24 cellular contexts compared by ENCODE assay signal in the genomic region with DNA sequence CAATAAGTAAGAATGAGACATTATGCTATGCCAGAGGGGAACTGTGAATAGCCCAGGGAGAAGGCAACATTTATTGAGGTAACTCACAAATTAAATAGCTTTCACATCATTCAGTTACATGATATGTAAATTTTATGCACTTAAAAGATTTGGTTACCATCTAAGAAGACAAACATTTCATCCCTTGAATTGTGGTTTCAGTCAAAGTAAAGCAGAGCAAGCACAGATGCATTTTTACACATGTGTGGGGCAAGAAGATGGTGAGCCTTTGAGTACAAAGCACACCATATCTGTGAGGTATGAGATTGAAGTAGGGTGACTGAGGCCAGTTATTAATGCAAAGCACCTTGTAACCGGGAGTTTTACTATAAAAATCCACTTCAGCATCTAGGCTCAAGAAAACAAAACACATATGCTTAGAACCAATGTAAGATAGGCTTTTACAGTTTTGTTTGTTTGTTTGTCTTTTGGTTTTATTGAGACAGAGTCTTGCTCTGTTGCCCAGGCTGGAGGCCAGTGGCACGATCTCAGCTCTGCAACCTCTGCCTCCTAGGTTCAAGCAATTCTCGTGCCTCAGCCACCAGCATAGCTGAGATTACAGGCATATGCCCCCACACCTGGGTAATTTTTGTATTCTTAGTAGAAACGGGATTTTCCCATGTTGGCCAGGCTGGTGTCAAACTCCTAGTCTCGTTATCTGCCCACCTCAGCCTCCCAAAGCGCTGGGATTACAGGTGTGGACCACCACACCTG. TPM values are rescaled to one million over a fixed set of nuclear protein-coding genes. Genes with fewer than 3 reads are reported as not detected.
"Had no signal": no experiment of that assay in that cellular context is flagged by ENCODE, and none has a peak within 500 bp of the region (broad histone marks: within the 10 kb centered on the region; RNA-seq: fewer than 3 reads in every experiment).

No MANE protein-coding gene starts in this region.

- H3K4me3 ChIP-seq: breast epithelium, gastroesophageal sphincter, heart right ventricle, lung, mucosa of descending colon, pancreas, sigmoid colon, stomach, thoracic aorta had no signal

- H3K9me3 ChIP-seq: breast epithelium, gastroesophageal sphincter, heart right ventricle, mucosa of descending colon, pancreas, sigmoid colon, stomach, thoracic aorta had no signal

- ATAC-seq: activated CD4-positive, alpha-beta T cell treated with anti-CD3 and anti-CD28 coated beads for 36 hours; activated CD8-positive, alpha-beta T cell treated with anti-CD3 and anti-CD28 coated beads, Interleukin-2, amount 10 ng/mL, durations not matched to agents 7 days and 5 days; activated naive CD4-positive, alpha-beta T cell treated with anti-CD3 and anti-CD28 coated beads, Interleukin-2, amount 50 U/mL, for 72 hours; gastroesophageal sphincter; heart right ventricle; mucosa of descending colon; naive thymus-derived CD4-positive, alpha-beta T cell; pancreas; T-helper 17 cell had no signal

- FAIRE-seq: pancreas had no signal

- H3K36me3 ChIP-seq: breast epithelium, gastroesophageal sphincter, heart right ventricle, pancreas, sigmoid colon, stomach, thoracic aorta had no signal

- DNase-seq: activated CD4-positive, alpha-beta T cell treated with anti-CD3 and anti-CD28 coated beads for 36 hours; activated CD8-positive, alpha-beta memory T cell treated with anti-CD3 and anti-CD28 coated beads, Interleukin-2, amount 50 U/mL, for 4 hours; activated CD8-positive, alpha-beta T cell treated with anti-CD3 and anti-CD28 coated beads, Interleukin-2, amount 10 ng/mL, durations not matched to agents 7 days and 5 days; activated effector memory CD4-positive, alpha-beta T cell treated with anti-CD3 and anti-CD28 coated beads, Interleukin-2, amount 50 U/mL, for 16 hours; activated T-cell treated with anti-CD3 and anti-CD28 coated beads, Interleukin-2, amount 50 U/mL, for 48 hours; cerebellar nuclear complex; effector memory CD4-positive, alpha-beta T cell; heart right ventricle; islet precursor cell; mucosa of descending colon; naive thymus-derived CD4-positive, alpha-beta T cell; pancreas; sigmoid colon; stimulated activated CD4-positive, alpha-beta T cell treated with anti-CD3 and anti-CD28 coated beads, Interleukin-12 subunit alpha, Interleukin-12 subunit beta, amount 100 ng/mL, for 4 hours; stimulated activated CD4-positive, alpha-beta T cell treated with anti-CD3 and anti-CD28 coated beads, Interleukin-2, amount 100 ng/mL, for 24 hours; stomach; T-helper 17 cell had no signal

- H3K27me3 ChIP-seq: breast epithelium, gastroesophageal sphincter, pancreas, sigmoid colon, stomach had no signal

- H3K27ac ChIP-seq: breast epithelium, gastroesophageal sphincter, heart right ventricle, pancreas, sigmoid colon, stomach, thoracic aorta had no signal

RNA-seq across cellular contexts. Expression of a gene that starts 3.5 kb away (rescaled TPM):
- total RNA-seq: activated CD8-positive, alpha-beta T cell treated with anti-CD3 and anti-CD28 coated beads, Interleukin-2, amount 10 ng/mL, durations not matched to agents 7 days and 5 days; activated naive CD4-positive, alpha-beta T cell treated with anti-CD3 and anti-CD28 coated beads, Interleukin-2, amount 50 U/mL, for 72 hours; heart right ventricle; lung; sigmoid colon; T-helper 17 cell had no signal
- polyA plus RNA-seq: fibroblast of lung, heart right ventricle, urinary bladder had no signal
